In genomic region chr18:58095251-58095650, GRCh38 we compare ENCODE assay signal across 27 cellular contexts. TPM values are rescaled to one million over a fixed set of nuclear protein-coding genes. Genes with fewer than 3 reads are reported as not detected.
DNase-seq lines count a peak whose midpoint lies in the region; ATAC-seq, FAIRE-seq and TF ChIP-seq lines count a peak whose summit lies in the region.
"Had no signal": no experiment of that assay in that cellular context is flagged by ENCODE, and none has a peak within 500 bp of the region (broad histone marks: within the 10 kb centered on the region; RNA-seq: fewer than 3 reads in every experiment).

No MANE protein-coding gene starts in this region.

- no peak overlapping the region for H4K8ac ChIP-seq in H9 (replicated peaks; ENCODE audit: insufficient read length, low read depth, low read length)

- ATAC-seq in HepG2: no peak
- ATAC-seq in stimulated activated effector memory CD8-positive, alpha-beta T cell treated with anti-CD3 and anti-CD28 coated beads, Interleukin-12 subunit alpha, Interleukin-12 subunit beta, amount 100 ng/mL, for 72 hours: no peak
- no peak for ATAC-seq in HG02623 (IDR thresholded peaks at IDR 0.05; ENCODE audit: unreplicated experiment)
- ATAC-seq in GM19023 (IDR thresholded peaks at IDR 0.05; ENCODE audit: unreplicated experiment): no peak
- ATAC-seq: activated naive CD4-positive, alpha-beta T cell treated with anti-CD3 and anti-CD28 coated beads, Interleukin-2, amount 50 U/mL, for 72 hours; gastroesophageal sphincter had no signal

- H3K9me3 ChIP-seq in H9 (ENCODE audit: control insufficient read depth, low read depth, low read length) (no peaks in the 10 kb centered on the region), WERI-Rb-1 (ENCODE audit: severe bottlenecking) (no peaks in the 10 kb centered on the region), HepG2 (ENCODE audit: low read length) (no peaks in the 10 kb centered on the region)
- H3K9me3 ChIP-seq: gastroesophageal sphincter, right atrium auricular region, thyroid gland had no signal

- no CpG with 5 or more reads among the region's 9 CpGs for WGBS in H9 (ENCODE audit: extremely low coverage, insufficient read length, low lambda C conversion rate)
- 90% methylated on average over 6 of the region's 9 CpGs for WGBS in HepG2 (ENCODE audit: low lambda C conversion rate)

- H3K4me1 ChIP-seq in H9 (ENCODE audit: insufficient read depth, low read length) (peaks cover 21% of the 10 kb centered on the region; the same call in 1 of the 2 replicates), HepG2 (ENCODE audit: insufficient read depth, low read length) (peaks cover 39% of the 10 kb centered on the region)

- H3K23ac ChIP-seq in H9 (ENCODE audit: insufficient read length, low read depth, low read length): no peak overlapping the region

- intact Hi-C loops in HepG2 (cut with micrococcal nuclease; ENCODE audit: unreplicated experiment): no loop called here

- no peak overlapping the region for H2BK5ac ChIP-seq in H9 (ENCODE audit: insufficient read length, low read length)

- no peak for FAIRE-seq in HepG2 (lab: Jason Lieb, UNC)

- H3K4me2 ChIP-seq in H9 (ENCODE audit: insufficient read depth, insufficient read length, low read length): no peak overlapping the region
- H3K4me2 ChIP-seq in HepG2 (ENCODE audit: low read depth, low read length): no peak overlapping the region
- H3K4me2 ChIP-seq: hepatocyte, smooth muscle cell had no signal

- no peak overlapping the region for H3K56ac ChIP-seq in H9 (ENCODE audit: insufficient read length, low read depth, low read length)

- H2BK12ac ChIP-seq in H9 (ENCODE audit: insufficient read length, low read depth, low read length): no peak overlapping the region

- H4K91ac ChIP-seq in H9 (ENCODE audit: insufficient read length, low read depth, low read length): no peak overlapping the region

- no peak overlapping the region for H3K18ac ChIP-seq in H9 (ENCODE audit: insufficient read length, low read depth, low read length)

- no peak overlapping the region for H3K27ac ChIP-seq in H9 (ENCODE audit: insufficient read length, low read depth, low read length)
- H3K27ac ChIP-seq in WERI-Rb-1: 0 out of 2 replicates have a peak overlapping the region, but pooled peaks have one; percentile 15
- no peak overlapping the region for H3K27ac ChIP-seq in HepG2 (ENCODE audit: extremely low read length, insufficient read depth, low read length)
- H3K27ac ChIP-seq: gastroesophageal sphincter, right atrium auricular region had no signal

- TF ChIP-seq RAD21 in HepG2 (CRISPR knock-in tag; IDR thresholded peaks at IDR 0.05): no peak

- no peak overlapping the region for H4K5ac ChIP-seq in H9 (ENCODE audit: insufficient read length, low read depth, low read length)

- H3T11ph ChIP-seq in H9 (ENCODE audit: low read length): no peak overlapping the region

- no peak overlapping the region for H2AK5ac ChIP-seq in H9 (ENCODE audit: insufficient read length, low read length)

- no peaks in the 10 kb centered on the region for H3K79me1 ChIP-seq in H9 (ENCODE audit: insufficient read depth, low read depth, low read length, poor library complexity, severe bottlenecking)

- TF ChIP-seq EP300 in HepG2 (IDR thresholded peaks at IDR 0.05; ENCODE audit: low read depth in 2 of 2, low read length in 2 of 2): no peak
- TF ChIP-seq EP300 in HepG2 (CRISPR knock-in tag; IDR thresholded peaks at IDR 0.05; ENCODE audit: borderline replicate concordance): no peak

- H3K36me3 ChIP-seq in WERI-Rb-1: peaks cover 5% of the 10 kb centered on the region; the same call in 1 of the 2 replicates
- no peaks in the 10 kb centered on the region for H3K36me3 ChIP-seq in HepG2 (replicated peaks in 1 of 2; ENCODE audit: control insufficient read depth in 1 of 2, insufficient read depth in 2 of 2, low read length in 2 of 2)
- H3K36me3 ChIP-seq: right atrium auricular region, thyroid gland had no signal

- H3K79me2 ChIP-seq in H9 (ENCODE audit: insufficient read depth, low read length): peaks cover 4% of the 10 kb centered on the region; the same call in 1 of the 2 replicates
- H3K79me2 ChIP-seq in HepG2 (ENCODE audit: insufficient read depth, low read length): peaks cover 28% of the 10 kb centered on the region

- H2BK120ac ChIP-seq in H9 (ENCODE audit: low read depth, low read length, poor library complexity, severe bottlenecking): no peak overlapping the region

- H2BK15ac ChIP-seq in H9 (ENCODE audit: low read depth, low read length): no peak overlapping the region

- no TSS peak for BruUV-seq in HepG2 (replicated peaks; lab: Mats Ljungman, UMichigan)

- DNase-seq in H9 (no peak), WERI-Rb-1 (peak; percentile 79), HepG2 (ENCODE audit: low spot score) (no peak), NCI-H526 (lab: John Stamatoyannopoulos, UW) (no peak), medulla oblongata (ENCODE audit: extremely low spot score) (no peak)
- no peak for DNase-seq in stimulated activated effector memory CD8-positive, alpha-beta T cell treated with anti-CD3 and anti-CD28 coated beads, Interleukin-12 subunit alpha, Interleukin-12 subunit beta, amount 100 ng/mL, for 72 hours (ENCODE audit: low spot score in 2 of 2)
- DNase-seq: ACHN; activated CD4-positive, alpha-beta T cell treated with anti-CD3 and anti-CD28 coated beads for 4 hours; activated effector memory CD4-positive, alpha-beta T cell treated with Interleukin-2 at 50 U/mL for 16 hours; amygdala; effector CD4-positive, alpha-beta T cell; GDM1; MV-4-11; NCI-H1436 treated with DMSO at 0.1 percent for 48 hours; NCI-H510A treated with DMSO at 0.1 percent for 48 hours; SIG-M5; stimulated activated CD4-positive, alpha-beta T cell treated with anti-CD3 and anti-CD28 coated beads, Interleukin-1b, Interleukin-23, amount 100 ng/mL, for 48 hours; thyroid gland had no signal

- no peaks in the 10 kb centered on the region for H3K9me3 Mint-ChIP-seq in H9
- H3K9me3 Mint-ChIP-seq in stimulated activated effector memory CD8-positive, alpha-beta T cell treated with anti-CD3 and anti-CD28 coated beads, Interleukin-12 subunit alpha, Interleukin-12 subunit beta, amount 100 ng/mL, for 72 hours: no peaks in the 10 kb centered on the region
- H3K9me3 Mint-ChIP-seq: activated naive CD4-positive, alpha-beta T cell treated with anti-CD3 and anti-CD28 coated beads, Interleukin-2, amount 50 U/mL, for 72 hours; IgD-negative memory B cell; stimulated activated naive CD8-positive, alpha-beta T cell treated with anti-CD3 and anti-CD28 coated beads, Interleukin-15, Interleukin-2, amounts not matched to agents 100 ng/mL and 50 ng/mL, for 24 hours had no signal

- no peak overlapping the region; the same call in 1 of the 2 replicates for H3K14ac ChIP-seq in H9 (ENCODE audit: insufficient read depth, low read length)

- H4K20me1 ChIP-seq in H9 (ENCODE audit: control insufficient read depth, insufficient read depth, insufficient read length) (no peaks in the 10 kb centered on the region), HepG2 (ENCODE audit: insufficient read depth, low read length) (no peaks in the 10 kb centered on the region)

- H3K27ac Mint-ChIP-seq in H9: peak overlapping the region; percentile 57 to 79 (median 64); a peak in 5 of 7 replicates
- H3K27ac Mint-ChIP-seq in stimulated activated effector memory CD8-positive, alpha-beta T cell treated with anti-CD3 and anti-CD28 coated beads, Interleukin-12 subunit alpha, Interleukin-12 subunit beta, amount 100 ng/mL, for 72 hours: peak overlapping the region; percentile 5
- H3K27ac Mint-ChIP-seq: activated naive CD4-positive, alpha-beta T cell treated with anti-CD3 and anti-CD28 coated beads, Interleukin-2, amount 50 U/mL, for 72 hours; IgD-negative memory B cell; stimulated activated naive CD8-positive, alpha-beta T cell treated with anti-CD3 and anti-CD28 coated beads, Interleukin-15, Interleukin-2, amounts not matched to agents 100 ng/mL and 50 ng/mL, for 24 hours had no signal

- H3K4ac ChIP-seq in H9 (ENCODE audit: low read depth, low read length): no peak overlapping the region

- in situ Hi-C loops in HepG2 (cut with HindIII; ENCODE audit: extremely low pct_ligation_motif_present, low pct_unique_long_range_greater_than_20kb): no loop called here

- no peaks in the 10 kb centered on the region for H3K27me3 Mint-ChIP-seq in H9 (ENCODE audit: low read depth)
- H3K27me3 Mint-ChIP-seq: IgD-negative memory B cell; stimulated activated naive CD8-positive, alpha-beta T cell treated with anti-CD3 and anti-CD28 coated beads, Interleukin-15, Interleukin-2, amounts not matched to agents 100 ng/mL and 50 ng/mL, for 24 hours had no signal

- peaks cover 73% of the 10 kb centered on the region in 2 experiments for H3K4me1 Mint-ChIP-seq in H9
- H3K4me1 Mint-ChIP-seq in stimulated activated effector memory CD8-positive, alpha-beta T cell treated with anti-CD3 and anti-CD28 coated beads, Interleukin-12 subunit alpha, Interleukin-12 subunit beta, amount 100 ng/mL, for 72 hours: peaks cover 14% of the 10 kb centered on the region

- no peak overlapping the region for H2AFZ ChIP-seq in H9 (ENCODE audit: low read length)
- H2AFZ ChIP-seq in HepG2 (ENCODE audit: low read length): no peak overlapping the region
- H2AFZ ChIP-seq: hepatocyte had no signal

- POLR2A ChIA-PET in HepG2 (lab: Yijun Ruan, JAX): no interaction called here

- H3K4me3 ChIP-seq in WERI-Rb-1 (ENCODE audit: low read depth, low read length) (no peak overlapping the region), HepG2 (replicated peaks in 1 of 3; ENCODE audit: insufficient read depth in 1 of 3, low read depth in 2 of 3, low read length in 3 of 3) (no peak overlapping the region)
- H3K4me3 ChIP-seq: gastroesophageal sphincter, hepatocyte, right atrium auricular region, smooth muscle cell, thyroid gland had no signal

- no peak overlapping the region for H3K4me3 Mint-ChIP-seq in H9
- no peak overlapping the region for H3K4me3 Mint-ChIP-seq in stimulated activated effector memory CD8-positive, alpha-beta T cell treated with anti-CD3 and anti-CD28 coated beads, Interleukin-12 subunit alpha, Interleukin-12 subunit beta, amount 100 ng/mL, for 72 hours
- H3K4me3 Mint-ChIP-seq: IgD-negative memory B cell; stimulated activated naive CD8-positive, alpha-beta T cell treated with anti-CD3 and anti-CD28 coated beads, Interleukin-15, Interleukin-2, amounts not matched to agents 100 ng/mL and 50 ng/mL, for 24 hours had no signal

- no peaks in the 10 kb centered on the region for H3K27me3 ChIP-seq in H9 (ENCODE audit: insufficient read depth, low read length)
- no peaks in the 10 kb centered on the region for H3K27me3 ChIP-seq in WERI-Rb-1 (ENCODE audit: insufficient read depth, low read depth, severe bottlenecking)
- H3K27me3 ChIP-seq in HepG2 (ENCODE audit: control insufficient read depth in 1 of 2, insufficient read depth in 2 of 2, low read length in 2 of 2): no peaks in the 10 kb centered on the region
- H3K27me3 ChIP-seq: gastroesophageal sphincter, hepatocyte, right atrium auricular region, thyroid gland had no signal

- H3K9ac ChIP-seq in H9 (ENCODE audit: extremely low read depth, insufficient read length, low read length) (no peak overlapping the region), HepG2 (ENCODE audit: insufficient read depth, low read depth, low read length) (no peak overlapping the region)

- H3K23me2 ChIP-seq in H9 (ENCODE audit: insufficient read length, low read depth, low read length, poor library complexity, severe bottlenecking): no peaks in the 10 kb centered on the region

- TF ChIP-seq CTCF in H9 (conservative IDR thresholded peaks at IDR 0.05): no peak
- 0 out of 2 replicates have a peak, but pooled peaks have one; percentile 2 for TF ChIP-seq CTCF in WERI-Rb-1 (IDR thresholded peaks at IDR 0.05; ENCODE audit: low read depth, low read length)
- no peak for TF ChIP-seq CTCF in HepG2 (CRISPR knock-in tag; IDR thresholded peaks at IDR 0.05)

- H3K36me3 Mint-ChIP-seq in H9 (ENCODE audit: insufficient read depth in 1 of 3, low read depth in 3 of 3): peaks cover 0 to 2% (median 0%) of the 10 kb centered on the region in 3 experiments; a peak in 1 of 7 replicates
- H3K36me3 Mint-ChIP-seq in stimulated activated effector memory CD8-positive, alpha-beta T cell treated with anti-CD3 and anti-CD28 coated beads, Interleukin-12 subunit alpha, Interleukin-12 subunit beta, amount 100 ng/mL, for 72 hours: no peaks in the 10 kb centered on the region
- H3K36me3 Mint-ChIP-seq: activated naive CD4-positive, alpha-beta T cell treated with anti-CD3 and anti-CD28 coated beads, Interleukin-2, amount 50 U/mL, for 72 hours had no signal

- no peak overlapping the region for H2BK20ac ChIP-seq in H9 (ENCODE audit: low read depth, low read length, poor library complexity, severe bottlenecking)

- no peak for TF ChIP-seq POLR2A in HepG2 (IDR thresholded peaks at IDR 0.05; ENCODE audit: insufficient read depth in 1 of 2, low read depth in 2 of 2, low read length in 2 of 2)

- CTCF ChIA-PET in HepG2 (lab: Yijun Ruan, JAX; ENCODE audit: low intra/inter-chr PET ratio, low total read pairs): no interaction called here

RNA-seq across cellular contexts. Expression of gene NEDD4L, which starts 51.2 kb away (rescaled TPM):
- total RNA-seq in H9 (2021) (56.1 and 76.3 TPM in 2 replicates), HepG2 (2016; rRNA removed; fragmentation: Illumina TruSeq; extraction: Trizol) (155 and 168 TPM in 2 replicates)
- total RNA-seq in HepG2 (2016; cell fraction: cytosol; rRNA removed; fragmentation: Illumina TruSeq; extraction: Trizol; ENCODE audit: low read depth): 227 and 244 TPM in 2 replicates
- total RNA-seq in HepG2 (2016; cell fraction: insoluble cytoplasmic fraction; rRNA removed; fragmentation: Illumina TruSeq; extraction: Trizol): 149 and 168 TPM in 2 replicates
- total RNA-seq in HepG2 (2016; cell fraction: membrane; rRNA removed; fragmentation: Illumina TruSeq; extraction: Trizol): 283 and 312 TPM in 2 replicates
- total RNA-seq in HepG2 (2016; cell fraction: nucleus; rRNA removed; fragmentation: Illumina TruSeq; extraction: Trizol): 149 and 177 TPM in 2 replicates
- 390 and 395 TPM in 2 replicates for polyA plus RNA-seq in HepG2 (2011; rRNA removed)
- 327 and 388 TPM in 2 replicates for polyA plus RNA-seq in HepG2 (2011; cell fraction: cytosol; rRNA removed)
- polyA plus RNA-seq in HepG2 (2011; cell fraction: nucleus; rRNA removed): 350 and 369 TPM in 2 replicates
- 315 and 342 TPM in 2 replicates for polyA plus RNA-seq in HepG2 (2012)
- polyA plus RNA-seq in HepG2 (2016; cell fraction: cytosol; fragmentation: Illumina TruSeq; extraction: Trizol; ENCODE audit: low read depth): 321 and 361 TPM in 2 replicates
- 177 and 180 TPM in 2 replicates for polyA plus RNA-seq in HepG2 (2016; cell fraction: insoluble cytoplasmic fraction; fragmentation: Illumina TruSeq; extraction: Trizol; ENCODE audit: low read depth)
- 294 and 314 TPM in 2 replicates for polyA plus RNA-seq in HepG2 (2016; cell fraction: membrane; fragmentation: Illumina TruSeq; extraction: Trizol; ENCODE audit: low read depth)
- 244 and 256 TPM in 2 replicates for polyA plus RNA-seq in HepG2 (2016; cell fraction: nucleus; fragmentation: Illumina TruSeq; extraction: Trizol; ENCODE audit: insufficient read depth, low read depth)
- polyA minus RNA-seq in HepG2 (2011; rRNA and poly(A)+ RNA removed; ENCODE audit: low replicate concordance): 51.4 and 283 TPM in 2 replicates
- 167 and 173 TPM in 2 replicates for polyA minus RNA-seq in HepG2 (2011; cell fraction: cytosol; rRNA and poly(A)+ RNA removed)
- 477 and 524 TPM in 2 replicates for polyA minus RNA-seq in HepG2 (2011; cell fraction: nucleus; rRNA and poly(A)+ RNA removed)
